Comparison of ENCODE assay signal across 29 cellular contexts in genomic region chr1:78437393-78437792, GRCh38. TPM values are rescaled to one million over a fixed set of nuclear protein-coding genes. Genes with fewer than 3 reads are reported as not detected.
DNase-seq lines count a peak whose midpoint lies in the region; ATAC-seq and TF ChIP-seq lines count a peak whose summit lies in the region.
"Had no signal": no experiment of that assay in that cellular context is flagged by ENCODE, and none has a peak within 500 bp of the region (broad histone marks: within the 10 kb centered on the region; RNA-seq: fewer than 3 reads in every experiment).

No MANE protein-coding gene starts in this region.

- no peaks in the 10 kb centered on the region for H3K27me3 ChIP-seq in BJ (ENCODE audit: control insufficient read depth, insufficient read depth, low read length)
- H3K27me3 ChIP-seq: colonic mucosa, left lung, pancreas, Peyer's patch, right atrium auricular region had no signal

- DNase-seq in BJ (ENCODE audit: low read depth) (no peak), fibroblast of peridontal ligament (ENCODE audit: extremely low read depth) (peak; percentile 53), mesothelial cell of epicardium (ENCODE audit: low spot score in 2 of 2, unreplicated experiment in 2 of 2) (no peak), erythroblast (lab: John Stamatoyannopoulos, UW) (no peak), NCI-H345 (lab: John Stamatoyannopoulos, UW) (no peak), HT-29 (ENCODE audit: low spot score) (no peak)
- DNase-seq: activated CD4-positive, alpha-beta T cell treated with anti-CD3 and anti-CD28 coated beads for 36 hours; activated CD8-positive, alpha-beta memory T cell treated with anti-CD3 and anti-CD28 coated beads for 24 hours; activated gamma-delta T cell treated with Interleukin-2 at 50 U/mL for 16 hours; activated naive CD8-positive, alpha-beta T cell treated with anti-CD3 and anti-CD28 coated beads, Interleukin-2, amount 50 U/mL, for 24 hours; activated T-cell treated with anti-CD3 and anti-CD28 coated beads, Interleukin-2, amount 50 U/mL, for 1 hour; Calu3; colonic mucosa; DND-41; left lung; NCI-H2081 treated with DMSO at 0.1 percent for 48 hours; NCI-H446 treated with DMSO at 0.1 percent for 48 hours; pancreas; Peyer's patch; SIG-M5; stimulated activated CD4-positive, alpha-beta T cell treated with anti-CD3 and anti-CD28 coated beads, Interleukin-4, amount 100 ng/mL, for 1 hour; T-helper 1 cell had no signal

- no peaks in the 10 kb centered on the region for H3K36me3 Mint-ChIP-seq in mesothelial cell of epicardium
- H3K36me3 Mint-ChIP-seq: brain; natural killer cell treated with Interleukin-12 subunit alpha and Interleukin-12 subunit beta and Interleukin-15 and Interleukin-18, amount 100 ng/mL, for 72 hours; stimulated activated memory B cell treated with anti-CD40 and anti-IgM and Interleukin-4, amounts not matched to agents 10 μg/mL and 1 μg/mL and 100 μg/mL, for 72 hours had no signal

- H3K4me1 Mint-ChIP-seq in mesothelial cell of epicardium, result peaks cover 10% of the 10 kb centered on the region
- H3K4me1 Mint-ChIP-seq: activated CD4-positive, alpha-beta T cell treated with anti-CD3 and anti-CD28 coated beads for 36 hours; activated naive CD8-positive, alpha-beta T cell treated with anti-CD3 and anti-CD28 coated beads, Interleukin-2, amount 50 U/mL, for 24 hours; brain; stimulated activated memory B cell treated with anti-CD40 and anti-IgM and Interleukin-4, amounts not matched to agents 10 μg/mL and 1 μg/mL and 100 μg/mL, for 72 hours had no signal

- ATAC-seq in SK-N-SH treated with all-trans-retinoic acid at 6 μM for 48 hours, result peak; percentile 30; the same call in 2 of the 3 replicates
- no peak for ATAC-seq in activated CD4-positive, CD25-positive, alpha-beta regulatory T cell treated with anti-CD3 and anti-CD28 coated beads, Interleukin-2, amount 50 U/mL, for 24 hours
- ATAC-seq: activated CD4-positive, alpha-beta T cell treated with anti-CD3 and anti-CD28 coated beads for 36 hours; activated naive CD8-positive, alpha-beta T cell treated with anti-CD3 and anti-CD28 coated beads, Interleukin-2, amount 50 U/mL, for 24 hours; K562; left lung; natural killer cell treated with Interleukin-12 subunit alpha and Interleukin-12 subunit beta and Interleukin-15 and Interleukin-18, amount 100 ng/mL, for 72 hours; pancreas; stimulated activated memory B cell treated with anti-CD40 and anti-IgM and Interleukin-4, amounts not matched to agents 10 μg/mL and 1 μg/mL and 100 μg/mL, for 72 hours had no signal

- POLR2A ChIA-PET in BJ (lab: Charles Lee), result no interaction called here

- CTCF ChIA-PET in BJ (lab: Yijun Ruan, JAX), result interaction anchor here (0.8 to 2.1 kb wide), 3 partner anchors 11 to 170 kb away, joined by 3 to 5 read pairs (median 3); no protein-coding TSS in a partner anchor

- no peak overlapping the region for H3K4me3 ChIP-seq in BJ (ENCODE audit: low read depth, low read length)
- H3K4me3 ChIP-seq: colonic mucosa, K562, left lung, pancreas, Peyer's patch, right atrium auricular region had no signal

- H3K27ac Mint-ChIP-seq in mesothelial cell of epicardium, result peak overlapping the region; percentile 37
- H3K27ac Mint-ChIP-seq: activated CD4-positive, alpha-beta T cell treated with anti-CD3 and anti-CD28 coated beads for 36 hours; activated naive CD8-positive, alpha-beta T cell treated with anti-CD3 and anti-CD28 coated beads, Interleukin-2, amount 50 U/mL, for 24 hours; brain; natural killer cell treated with Interleukin-12 subunit alpha and Interleukin-12 subunit beta and Interleukin-15 and Interleukin-18, amount 100 ng/mL, for 72 hours; stimulated activated memory B cell treated with anti-CD40 and anti-IgM and Interleukin-4, amounts not matched to agents 10 μg/mL and 1 μg/mL and 100 μg/mL, for 72 hours had no signal

- peak; percentile 17; the same call in 1 of the 2 replicates for TF ChIP-seq CTCF in BJ (IDR thresholded peaks at IDR 0.05; ENCODE audit: insufficient read depth, low read depth, low read length)
- no peak for TF ChIP-seq CTCF in mesothelial cell of epicardium (IDR thresholded peaks at IDR 0.05; ENCODE audit: unreplicated experiment)

- H3K4me3 Mint-ChIP-seq in mesothelial cell of epicardium, result no peak overlapping the region
- H3K4me3 Mint-ChIP-seq: activated CD4-positive, alpha-beta T cell treated with anti-CD3 and anti-CD28 coated beads for 36 hours; activated naive CD8-positive, alpha-beta T cell treated with anti-CD3 and anti-CD28 coated beads, Interleukin-2, amount 50 U/mL, for 24 hours; brain; natural killer cell treated with Interleukin-12 subunit alpha and Interleukin-12 subunit beta and Interleukin-15 and Interleukin-18, amount 100 ng/mL, for 72 hours; stimulated activated memory B cell treated with anti-CD40 and anti-IgM and Interleukin-4, amounts not matched to agents 10 μg/mL and 1 μg/mL and 100 μg/mL, for 72 hours had no signal

- H3K36me3 ChIP-seq in BJ (ENCODE audit: control insufficient read depth, insufficient read depth, low read length), result no peaks in the 10 kb centered on the region
- H3K36me3 ChIP-seq: colonic mucosa, left lung, pancreas, Peyer's patch, right atrium auricular region had no signal

- TF ChIP-seq POLR2A in erythroblast (IDR thresholded peaks at IDR 0.05; ENCODE audit: low read length), result no peak

- H3K27me3 Mint-ChIP-seq in mesothelial cell of epicardium (ENCODE audit: low read depth), result no peaks in the 10 kb centered on the region
- H3K27me3 Mint-ChIP-seq: activated CD4-positive, alpha-beta T cell treated with anti-CD3 and anti-CD28 coated beads for 36 hours; activated naive CD8-positive, alpha-beta T cell treated with anti-CD3 and anti-CD28 coated beads, Interleukin-2, amount 50 U/mL, for 24 hours; natural killer cell treated with Interleukin-12 subunit alpha and Interleukin-12 subunit beta and Interleukin-15 and Interleukin-18, amount 100 ng/mL, for 72 hours; stimulated activated memory B cell treated with anti-CD40 and anti-IgM and Interleukin-4, amounts not matched to agents 10 μg/mL and 1 μg/mL and 100 μg/mL, for 72 hours had no signal

- H3K9me3 Mint-ChIP-seq in mesothelial cell of epicardium, result peaks cover 9% of the 10 kb centered on the region
- H3K9me3 Mint-ChIP-seq: activated naive CD8-positive, alpha-beta T cell treated with anti-CD3 and anti-CD28 coated beads, Interleukin-2, amount 50 U/mL, for 24 hours had no signal

TF ChIP-seq in SK-N-SH treated with all-trans-retinoic acid at 6 μM for 48 hours, 23 proteins besides CTCF, POLR2A, EP300 and RAD21:
- TF ChIP-seq SNAI2 (CRISPR knock-in tag; IDR thresholded peaks at IDR 0.05), result no peak

RNA-seq across cellular contexts. Expression of gene PTGFR, which starts 53.4 kb away (rescaled TPM):
- polyA plus RNA-seq in BJ (2011; rRNA removed), result 4.1 and 7.8 TPM in 2 replicates
- 3.8 and 4.2 TPM in 2 replicates for polyA minus RNA-seq in BJ (2011; rRNA and poly(A)+ RNA removed)
- total RNA-seq in mesothelial cell of epicardium, result 0.27 to 0.43 TPM (median 0.38 TPM) in 3 replicates
- total RNA-seq in HT-29 (2014; rRNA removed; shearing (Covaris generic)), result not detected in 2 replicates
- total RNA-seq: activated CD4-positive, alpha-beta T cell treated with anti-CD3 and anti-CD28 coated beads for 36 hours; natural killer cell treated with Interleukin-12 subunit alpha and Interleukin-12 subunit beta and Interleukin-15 and Interleukin-18, amount 100 ng/mL, for 72 hours had no signal
- polyA plus RNA-seq: K562 had no signal
